In genomic region chr2:173500953-173501352, GRCh38 we compare ENCODE assay signal across 33 cellular contexts.
"Had no signal": no experiment of that assay in that cellular context is flagged by ENCODE, and none has a peak within 500 bp of the region (broad histone marks: within the 10 kb centered on the region; RNA-seq: fewer than 3 reads in every experiment).

No MANE protein-coding gene starts in this region.

- H3K27me3 ChIP-seq: adrenal gland, ascending aorta, body of pancreas, brain microvascular endothelial cell, breast epithelium, cardiac muscle cell had no signal

- H3K36me3 ChIP-seq: adrenal gland, ascending aorta, brain microvascular endothelial cell, breast epithelium, cardiac muscle cell had no signal

- H3K9me3 ChIP-seq: ascending aorta, body of pancreas had no signal

- ATAC-seq: activated naive CD4-positive, alpha-beta T cell treated with anti-CD3 and anti-CD28 coated beads, Interleukin-2, amount 50 U/mL, for 72 hours; activated naive CD8-positive, alpha-beta T cell treated with anti-CD3 and anti-CD28 coated beads, Interleukin-2, amount 50 U/mL, for 24 hours; activated T-cell treated with anti-CD3 and anti-CD28 coated beads, Interleukin-2, amount 50 U/mL, for 4 hours; activated T-cell treated with anti-CD3 and anti-CD28 coated beads, Interleukin-2, amount 50 U/mL, for 72 hours; activated T-helper 17 cell treated with anti-CD3 and anti-CD28 coated beads, Interleukin-2, amount 50 U/mL, for 72 hours; body of pancreas had no signal

- FAIRE-seq: astrocyte, bronchial epithelial cell had no signal

- H3K4me3 ChIP-seq: adrenal gland, ascending aorta, body of pancreas, breast epithelium, cardiac muscle cell had no signal

- H3K4me1 ChIP-seq: adrenal gland, ascending aorta, body of pancreas, breast epithelium had no signal

- H3K27ac ChIP-seq: adrenal gland, ascending aorta, body of pancreas, brain microvascular endothelial cell, breast epithelium, cardiac muscle cell had no signal

- DNase-seq: activated effector memory CD4-positive, alpha-beta T cell treated with anti-CD3 and anti-CD28 coated beads, Interleukin-2, amount 50 U/mL, for 16 hours; activated effector memory CD4-positive, alpha-beta T cell treated with Interleukin-2 at 50 U/mL for 16 hours; activated gamma-delta T cell; activated gamma-delta T cell treated with Interleukin-2 at 50 U/mL for 16 hours; activated naive CD4-positive, alpha-beta T cell; activated naive CD4-positive, alpha-beta T cell treated with anti-CD3 and anti-CD28 coated beads for 36 hours; activated naive CD4-positive, alpha-beta T cell treated with anti-CD3 and anti-CD28 coated beads, Interleukin-2, amount 10 ng/mL, durations not matched to agents 7 days and 5 days; activated naive CD4-positive, alpha-beta T cell treated with anti-CD3 and anti-CD28 coated beads, Interleukin-2, amount 50 U/mL, for 16 hours; activated naive CD4-positive, alpha-beta T cell treated with Interleukin-2 at 50 U/mL for 16 hours; activated naive CD8-positive, alpha-beta T cell treated with anti-CD3 and anti-CD28 coated beads for 36 hours; activated naive CD8-positive, alpha-beta T cell treated with anti-CD3 and anti-CD28 coated beads, Interleukin-2, amount 10 ng/mL, durations not matched to agents 7 days and 5 days; activated naive CD8-positive, alpha-beta T cell treated with anti-CD3 and anti-CD28 coated beads, Interleukin-2, amount 50 U/mL, for 24 hours; activated T-cell treated with anti-CD3 and anti-CD28 coated beads, Interleukin-2, amount 50 U/mL, for 24 hours; activated T-cell treated with anti-CD3 and anti-CD28 coated beads, Interleukin-2, amount 50 U/mL, for 4 hours; activated T-cell treated with anti-CD3 and anti-CD28 coated beads, Interleukin-2, amount 50 U/mL, for 48 hours; activated T-cell treated with anti-CD3 and anti-CD28 coated beads, Interleukin-2, amount 50 U/mL, for 72 hours; adrenal gland; amniotic stem cell; amygdala; anterior cingulate cortex; aorta; body of pancreas; brain microvascular endothelial cell; caudate nucleus; central memory CD4-positive, alpha-beta T cell; cerebellar nuclear complex had no signal
